ENCODE assay signal across 1 cellular context in the genomic region with DNA sequence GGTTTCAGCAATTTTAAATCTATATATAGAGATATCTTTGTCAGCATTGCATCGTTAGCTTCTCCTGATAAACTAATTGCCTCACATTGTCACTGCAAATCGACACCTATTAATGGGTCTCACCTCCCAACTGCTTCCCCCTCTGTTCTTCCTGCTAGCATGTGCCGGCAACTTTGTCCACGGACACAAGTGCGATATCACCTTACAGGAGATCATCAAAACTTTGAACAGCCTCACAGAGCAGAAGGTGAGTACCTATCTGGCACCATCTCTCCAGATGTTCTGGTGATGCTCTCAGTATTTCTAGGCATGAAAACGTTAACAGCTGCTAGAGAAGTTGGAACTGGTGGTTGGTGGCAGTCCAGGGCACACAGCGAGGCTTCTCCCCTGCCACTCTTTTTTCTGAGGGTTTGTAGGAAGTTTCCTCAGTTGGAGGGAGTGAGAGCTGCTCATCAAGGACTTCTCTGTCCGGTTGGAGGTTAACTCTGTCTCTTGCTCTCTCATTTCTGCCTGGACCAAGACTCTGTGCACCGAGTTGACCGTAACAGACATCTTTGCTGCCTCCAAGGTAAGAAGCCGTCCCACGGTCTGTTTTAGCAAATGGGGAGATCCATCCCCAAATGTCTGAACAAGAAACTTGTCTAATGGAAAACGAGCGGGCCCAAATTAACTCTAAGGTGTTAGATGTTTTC.
TF ChIP-seq lines count a peak whose summit lies in the region.

A gene (plus strand): TSS at position 51 of the 692 bp plus-strand sequence. CDS start 62 bp downstream, at position 113.

TF ChIP-seq in HepG2, 621 proteins besides CTCF, POLR2A, EP300 and RAD21:
- TF ChIP-seq, protein P1, sequence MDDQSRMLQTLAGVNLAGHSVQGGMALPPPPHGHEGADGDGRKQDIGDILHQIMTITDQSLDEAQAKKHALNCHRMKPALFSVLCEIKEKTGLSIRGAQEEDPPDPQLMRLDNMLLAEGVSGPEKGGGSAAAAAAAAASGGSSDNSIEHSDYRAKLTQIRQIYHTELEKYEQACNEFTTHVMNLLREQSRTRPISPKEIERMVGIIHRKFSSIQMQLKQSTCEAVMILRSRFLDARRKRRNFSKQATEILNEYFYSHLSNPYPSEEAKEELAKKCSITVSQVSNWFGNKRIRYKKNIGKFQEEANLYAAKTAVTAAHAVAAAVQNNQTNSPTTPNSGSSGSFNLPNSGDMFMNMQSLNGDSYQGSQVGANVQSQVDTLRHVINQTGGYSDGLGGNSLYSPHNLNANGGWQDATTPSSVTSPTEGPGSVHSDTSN (CRISPR knock-in tag; IDR thresholded peaks at IDR 0.05; ENCODE audit: borderline replicate concordance), result no peak
- TF ChIP-seq ZNF207 (IDR thresholded peaks at IDR 0.05; ENCODE audit: borderline replicate concordance) (no peak), ZNF432 (CRISPR knock-in tag; IDR thresholded peaks at IDR 0.05; ENCODE audit: borderline replicate concordance) (no peak), NR1H2 (CRISPR knock-in tag; IDR thresholded peaks at IDR 0.05; ENCODE audit: borderline replicate concordance, low read depth) (no peak), ZSCAN25 (CRISPR knock-in tag; IDR thresholded peaks at IDR 0.05) (no peak), IKZF4 (CRISPR knock-in tag; IDR thresholded peaks at IDR 0.05; ENCODE audit: borderline replicate concordance, low read depth, not compliant biosample characterization) (no peak), NFIC (IDR thresholded peaks at IDR 0.05; ENCODE audit: low read length) (no peak), MAFK (conservative IDR thresholded peaks at IDR 0.05 in 1 of 2, IDR thresholded peaks at IDR 0.05 in 1 of 2; ENCODE audit: low read length in 2 of 2) (no peak), NR2F6 (IDR thresholded peaks at IDR 0.05) (no peak), NR2F6 (CRISPR knock-in tag; IDR thresholded peaks at IDR 0.05) (no peak), ZBTB38 (CRISPR knock-in tag; IDR thresholded peaks at IDR 0.05) (no peak), IKZF1 (IDR thresholded peaks at IDR 0.05) (no peak), SMC3 (IDR thresholded peaks at IDR 0.05; ENCODE audit: low read length) (no peak), NFATC3 (CRISPR knock-in tag; IDR thresholded peaks at IDR 0.05) (no peak), ZMYM3 (CRISPR knock-in tag; IDR thresholded peaks at IDR 0.05) (no peak), TBX2 (CRISPR knock-in tag; IDR thresholded peaks at IDR 0.05; ENCODE audit: borderline replicate concordance) (no peak)
- TF ChIP-seq, protein P2, sequence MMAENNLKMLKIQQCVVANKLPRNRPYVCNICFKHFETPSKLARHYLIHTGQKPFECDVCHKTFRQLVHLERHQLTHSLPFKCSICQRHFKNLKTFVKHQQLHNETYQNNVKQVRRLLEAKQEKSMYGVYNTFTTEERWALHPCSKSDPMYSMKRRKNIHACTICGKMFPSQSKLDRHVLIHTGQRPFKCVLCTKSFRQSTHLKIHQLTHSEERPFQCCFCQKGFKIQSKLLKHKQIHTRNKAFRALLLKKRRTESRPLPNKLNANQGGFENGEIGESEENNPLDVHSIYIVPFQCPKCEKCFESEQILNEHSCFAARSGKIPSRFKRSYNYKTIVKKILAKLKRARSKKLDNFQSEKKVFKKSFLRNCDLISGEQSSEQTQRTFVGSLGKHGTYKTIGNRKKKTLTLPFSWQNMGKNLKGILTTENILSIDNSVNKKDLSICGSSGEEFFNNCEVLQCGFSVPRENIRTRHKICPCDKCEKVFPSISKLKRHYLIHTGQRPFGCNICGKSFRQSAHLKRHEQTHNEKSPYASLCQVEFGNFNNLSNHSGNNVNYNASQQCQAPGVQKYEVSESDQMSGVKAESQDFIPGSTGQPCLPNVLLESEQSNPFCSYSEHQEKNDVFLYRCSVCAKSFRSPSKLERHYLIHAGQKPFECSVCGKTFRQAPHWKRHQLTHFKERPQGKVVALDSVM (CRISPR knock-in tag; IDR thresholded peaks at IDR 0.05), result no peak
- TF ChIP-seq, protein P3, sequence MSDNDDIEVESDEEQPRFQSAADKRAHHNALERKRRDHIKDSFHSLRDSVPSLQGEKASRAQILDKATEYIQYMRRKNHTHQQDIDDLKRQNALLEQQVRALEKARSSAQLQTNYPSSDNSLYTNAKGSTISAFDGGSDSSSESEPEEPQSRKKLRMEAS (IDR thresholded peaks at IDR 0.05), result no peak
- TF ChIP-seq, protein P4, sequence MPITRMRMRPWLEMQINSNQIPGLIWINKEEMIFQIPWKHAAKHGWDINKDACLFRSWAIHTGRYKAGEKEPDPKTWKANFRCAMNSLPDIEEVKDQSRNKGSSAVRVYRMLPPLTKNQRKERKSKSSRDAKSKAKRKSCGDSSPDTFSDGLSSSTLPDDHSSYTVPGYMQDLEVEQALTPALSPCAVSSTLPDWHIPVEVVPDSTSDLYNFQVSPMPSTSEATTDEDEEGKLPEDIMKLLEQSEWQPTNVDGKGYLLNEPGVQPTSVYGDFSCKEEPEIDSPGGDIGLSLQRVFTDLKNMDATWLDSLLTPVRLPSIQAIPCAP (CRISPR knock-in tag; IDR thresholded peaks at IDR 0.05; ENCODE audit: low read depth), result no peak
